Comparison of ENCODE assay signal across 10 cellular contexts in the genomic region with DNA sequence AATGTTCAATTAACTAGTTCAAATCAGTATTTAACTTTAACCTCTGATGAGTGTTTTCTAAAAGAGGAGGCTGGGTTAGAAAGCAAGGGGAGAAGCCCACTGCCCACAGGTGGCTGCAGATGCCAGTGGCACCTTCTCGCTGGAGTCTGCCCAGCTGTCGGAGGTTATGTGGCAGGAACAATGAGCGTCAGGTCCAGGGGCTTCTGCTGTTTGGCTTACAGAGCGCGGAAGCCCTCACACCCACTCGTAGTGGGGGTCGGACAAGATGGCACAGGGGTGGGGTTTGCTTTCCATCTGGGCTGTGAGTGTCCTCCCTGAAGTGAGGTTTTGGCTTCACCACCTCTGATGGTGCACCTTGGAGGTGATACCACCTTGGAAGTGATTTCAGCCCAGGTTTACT. TPM values are rescaled to one million over a fixed set of nuclear protein-coding genes. Genes with fewer than 3 reads are reported as not detected.
DNase-seq lines count a peak whose midpoint lies in the region; ATAC-seq and TF ChIP-seq lines count a peak whose summit lies in the region.
"Had no signal": no experiment of that assay in that cellular context is flagged by ENCODE, and none has a peak within 500 bp of the region (broad histone marks: within the 10 kb centered on the region; RNA-seq: fewer than 3 reads in every experiment).

No MANE protein-coding gene starts in this region.

- H3K9me3 ChIP-seq in heart right ventricle (no peaks in the 10 kb centered on the region), breast epithelium (no peaks in the 10 kb centered on the region), upper lobe of left lung (no peaks in the 10 kb centered on the region)
- H3K9me3 ChIP-seq in naive thymus-derived CD4-positive, alpha-beta T cell (ENCODE audit: control insufficient read depth in 2 of 3, low read length in 3 of 3), result no peaks in the 10 kb centered on the region

- peak overlapping the region in 1 of 10 donors; percentile 55 for H3K4me3 ChIP-seq in heart right ventricle
- no peak overlapping the region for H3K4me3 ChIP-seq in breast epithelium
- H3K4me3 ChIP-seq in naive thymus-derived CD4-positive, alpha-beta T cell (ENCODE audit: low read length), result no peak overlapping the region
- no peak overlapping the region for H3K4me3 ChIP-seq in upper lobe of left lung

- DNase-seq in heart right ventricle (no peak), left ventricle myocardium superior (no peak), breast epithelium (ENCODE audit: low spot score in 2 of 2) (no peak), upper lobe of left lung (no peak), DMS114 treated with DMSO at 0.1 percent for 48 hours (lab: John Stamatoyannopoulos, UW; ENCODE audit: unreplicated experiment) (no peak)
- no peak for DNase-seq in naive thymus-derived CD4-positive, alpha-beta T cell
- DNase-seq: NCI-H146, SHP77 treated with DMSO at 0.1 percent for 48 hours had no signal

- peak overlapping the region; percentile 85 to 98 (median 92) for H3K27ac ChIP-seq in heart right ventricle
- peak overlapping the region; percentile 90 to 97 for H3K27ac ChIP-seq in breast epithelium
- H3K27ac ChIP-seq in naive thymus-derived CD4-positive, alpha-beta T cell (ENCODE audit: low read depth, low read length), result peak overlapping the region; percentile 62
- peak overlapping the region; percentile 83 to 92 (median 85) for H3K27ac ChIP-seq in upper lobe of left lung

- ATAC-seq in heart right ventricle (no peak), left ventricle myocardium superior (no peak), upper lobe of left lung (ENCODE audit: low FRiP score in 2 of 2) (no peak), GM19452 (IDR thresholded peaks at IDR 0.05; ENCODE audit: unreplicated experiment) (no peak), GM21515 (IDR thresholded peaks at IDR 0.05; ENCODE audit: unreplicated experiment) (no peak)
- ATAC-seq in naive thymus-derived CD4-positive, alpha-beta T cell, result no peak

- POLR2A ChIA-PET in naive thymus-derived CD4-positive, alpha-beta T cell (lab: Charles Lee), result interaction anchor here (2.0 to 2.3 kb wide), 2 partner anchors 37 to 52 kb away, joined by 8 read pairs; no protein-coding TSS in a partner anchor

- no peaks in the 10 kb centered on the region for H3K27me3 ChIP-seq in heart right ventricle
- no peaks in the 10 kb centered on the region for H3K27me3 ChIP-seq in breast epithelium
- no peaks in the 10 kb centered on the region for H3K27me3 ChIP-seq in naive thymus-derived CD4-positive, alpha-beta T cell (ENCODE audit: control insufficient read depth in 2 of 2, insufficient read depth in 2 of 2, low read length in 2 of 2)
- no peaks in the 10 kb centered on the region for H3K27me3 ChIP-seq in upper lobe of left lung

- peaks cover 19 to 68% (median 35%) of the 10 kb centered on the region in 9 donors for H3K4me1 ChIP-seq in heart right ventricle
- H3K4me1 ChIP-seq in breast epithelium, result peaks cover 3 to 4% of the 10 kb centered on the region in 2 donors
- H3K4me1 ChIP-seq in naive thymus-derived CD4-positive, alpha-beta T cell (ENCODE audit: control insufficient read depth in 2 of 2, insufficient read depth in 2 of 2, low read length in 2 of 2), result peaks cover 0 to 14% of the 10 kb centered on the region in 2 donors
- H3K4me1 ChIP-seq in upper lobe of left lung, result peaks cover 11 to 26% (median 18%) of the 10 kb centered on the region in 4 donors

- H3K9me3 Mint-ChIP-seq in naive thymus-derived CD4-positive, alpha-beta T cell, result no peaks in the 10 kb centered on the region

- WGBS in heart right ventricle, 2 donors, result 95 to 96% methylated on average over 7 of the region's 7 CpGs
- 93 to 95% methylated on average over 7 of the region's 7 CpGs for WGBS in upper lobe of left lung, 2 donors

- no peak for TF ChIP-seq EP300 in upper lobe of left lung (IDR thresholded peaks at IDR 0.05)

- H3K36me3 Mint-ChIP-seq in naive thymus-derived CD4-positive, alpha-beta T cell, result peaks cover 0 to 18% (median 0%) of the 10 kb centered on the region in 5 donors

- intact Hi-C loops in heart right ventricle (cut with DNase I) (loop anchor here in 5 of 10 donors (1.0 to 10.0 kb wide), 5 partner anchors 36 to 170 kb away; a partner anchor contains a TSS), left ventricle myocardium superior (cut with micrococcal nuclease) (no loop called here), breast epithelium (cut with DNase I; ENCODE audit: low total_unique reads) (no loop called here)
- intact Hi-C loops in naive thymus-derived CD4-positive, alpha-beta T cell (cut with micrococcal nuclease), result loop anchor here in 1 of 2 donors (1.0 kb wide), 2 partner anchors 9 to 47 kb away; a partner anchor contains a TSS

- CTCF ChIA-PET in naive thymus-derived CD4-positive, alpha-beta T cell (lab: Charles Lee), result no interaction called here

- H3K27ac Mint-ChIP-seq in naive thymus-derived CD4-positive, alpha-beta T cell, result peak overlapping the region; percentile 33 to 98 (median 94)

- H3K4me1 Mint-ChIP-seq in naive thymus-derived CD4-positive, alpha-beta T cell, result peaks cover 9 to 64% (median 53%) of the 10 kb centered on the region in 7 donors

- H3K36me3 ChIP-seq in heart right ventricle (peaks cover 0 to 2% (median 0%) of the 10 kb centered on the region in 9 donors), breast epithelium (no peaks in the 10 kb centered on the region), upper lobe of left lung (no peaks in the 10 kb centered on the region)
- peaks cover 0 to 6% (median 0%) of the 10 kb centered on the region in 3 experiments for H3K36me3 ChIP-seq in naive thymus-derived CD4-positive, alpha-beta T cell (ENCODE audit: control insufficient read depth in 2 of 3, insufficient read depth in 3 of 3, low read length in 3 of 3)

- TF ChIP-seq POLR2A in breast epithelium (IDR thresholded peaks at IDR 0.05), result no peak
- TF ChIP-seq POLR2A in upper lobe of left lung (IDR thresholded peaks at IDR 0.05), result no peak

- peak overlapping the region; percentile 59 to 98 (median 90) for H3K4me3 Mint-ChIP-seq in naive thymus-derived CD4-positive, alpha-beta T cell

- no peaks in the 10 kb centered on the region for H3K27me3 Mint-ChIP-seq in naive thymus-derived CD4-positive, alpha-beta T cell

- TF ChIP-seq CTCF in heart right ventricle (IDR thresholded peaks at IDR 0.05) (no peak), breast epithelium (IDR thresholded peaks at IDR 0.05) (no peak), upper lobe of left lung (IDR thresholded peaks at IDR 0.05) (no peak)

RNA-seq across cellular contexts. Expression of a gene that starts 8.5 kb away (rescaled TPM):
- 10 to 100 TPM; 15.8 to 32.4 (median 21.1) TPM for total RNA-seq in heart right ventricle
- polyA plus RNA-seq in heart right ventricle, result 10 to 100 TPM; 13.6 to 43.1 TPM
- 32.3 TPM for total RNA-seq in left ventricle myocardium superior
- 10 to 100 TPM; 20.5 to 32.8 (median 22.9) TPM for total RNA-seq in breast epithelium
- total RNA-seq in naive thymus-derived CD4-positive, alpha-beta T cell, result 10 to 100 TPM; 10.5 to 27.9 (median 15.4) TPM
- 10 to 100 TPM; 16.8 to 22.1 TPM for polyA plus RNA-seq in naive thymus-derived CD4-positive, alpha-beta T cell
- 10 to 100 TPM; 17.7 to 61.8 (median 27.3) TPM for total RNA-seq in upper lobe of left lung

RNA-seq across cellular contexts. Expression of a gene that starts 35.5 kb away (rescaled TPM):
- total RNA-seq in heart right ventricle (10 to 100 TPM; 44.3 to 79.2 (median 50.0) TPM), left ventricle myocardium superior (44.3 TPM), breast epithelium (100 to 1,000 TPM in 2 of 3 donors, 10 to 100 TPM in 1; 97.3 to 155 (median 115) TPM), upper lobe of left lung (100 to 1,000 TPM in 2 of 6 donors, 10 to 100 TPM in 4; 60.7 to 115 (median 74.7) TPM)
- polyA plus RNA-seq in heart right ventricle, result 10 to 100 TPM; 18.9 to 26.4 TPM
- total RNA-seq in naive thymus-derived CD4-positive, alpha-beta T cell, result 100 to 1,000 TPM; 103 to 129 (median 113) TPM
- 10 to 100 TPM; 46.3 to 87.2 TPM for polyA plus RNA-seq in naive thymus-derived CD4-positive, alpha-beta T cell
